1 cellular context compared by ENCODE assay signal in genomic region chr3:152317184-152317583, GRCh38.
TF ChIP-seq lines count a peak whose summit lies in the region.

No MANE protein-coding gene starts in this region.

TF ChIP-seq in H1, 55 proteins besides CTCF, POLR2A, EP300 and RAD21:
- peak; percentile 55; the same call in 1 of the 2 replicates for TF ChIP-seq CEBPB (IDR thresholded peaks at IDR 0.05; ENCODE audit: low read depth, low read length)
- no peak for TF ChIP-seq BACH1 (IDR thresholded peaks at IDR 0.05; ENCODE audit: low read length)
TF ChIP-seq in H1: peak in this region for 1.
